Comparison of ENCODE assay signal across 16 cellular contexts in the genomic region with DNA sequence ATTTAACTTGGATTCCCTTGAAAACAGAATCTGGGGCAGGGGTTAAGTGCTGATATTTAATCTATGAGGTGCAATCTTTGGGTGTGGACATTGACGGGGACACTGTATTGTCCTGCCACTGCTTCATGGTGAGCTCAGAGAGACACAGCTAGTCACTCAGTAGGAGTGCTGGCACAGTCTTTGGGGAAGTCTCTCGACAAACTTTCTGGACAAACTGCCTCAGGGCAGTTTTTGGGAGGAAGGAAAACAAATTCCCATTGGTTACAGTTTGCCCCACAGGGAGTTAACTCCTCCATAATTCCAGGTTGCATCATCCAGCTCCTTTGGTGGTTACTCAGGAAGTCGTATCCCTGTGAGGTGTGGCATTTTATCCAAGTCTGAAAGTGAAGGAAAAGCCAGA. TPM values are rescaled to one million over a fixed set of nuclear protein-coding genes. Genes with fewer than 3 reads are reported as not detected.
DNase-seq lines count a peak whose midpoint lies in the region; ATAC-seq, FAIRE-seq and TF ChIP-seq lines count a peak whose summit lies in the region.
"Had no signal": no experiment of that assay in that cellular context is flagged by ENCODE, and none has a peak within 500 bp of the region (broad histone marks: within the 10 kb centered on the region; RNA-seq: fewer than 3 reads in every experiment).

No MANE protein-coding gene starts in this region.

- H3K4me3 Mint-ChIP-seq in HFFc6: no peak overlapping the region
- no peak overlapping the region for H3K4me3 Mint-ChIP-seq in activated T-helper 2 cell treated with anti-CD3 and anti-CD28 coated beads, Interferon-gamma antibody, Interleukin-2, Interleukin-4, amounts not matched to agents 10 μg/mL and 5 μg/mL and 100 μg/mL, durations not matched to agents 14 hours and 24 hours and 36 hours (ENCODE audit: low read depth)
- H3K4me3 Mint-ChIP-seq: activated T-helper 1 cell treated with anti-CD3 and anti-CD28 coated beads, Interleukin-12 subunit alpha, Interleukin-12 subunit beta, Interleukin-2, Interleukin-4 antibody, amounts not matched to agents 30 ng/mL and 10 ng/mL and 1 ng/mL, durations not matched to agents 14 hours and 24 hours and 36 hours had no signal

- dilution Hi-C loops in keratinocyte (cut with MboI; ENCODE audit: extremely low pct_ligation_motif_present, low sequenced_read_pairs): no loop called here

- no peak overlapping the region for H3K27ac ChIP-seq in keratinocyte (ENCODE audit: control insufficient read depth, insufficient read depth, low read length)
- H3K27ac ChIP-seq: gastrocnemius medialis, prostate gland, thoracic aorta had no signal

- peaks cover 0 to under 1% of the 10 kb centered on the region in 2 experiments for H3K36me3 ChIP-seq in keratinocyte (ENCODE audit: control insufficient read depth in 2 of 2, extremely low read depth in 1 of 2, insufficient read depth in 2 of 2, low read length in 2 of 2)
- H3K36me3 ChIP-seq: prostate gland had no signal

- no peaks in the 10 kb centered on the region for H3K27me3 ChIP-seq in keratinocyte (ENCODE audit: control insufficient read depth, extremely low read depth, insufficient read depth, low read length)
- H3K27me3 ChIP-seq: gastrocnemius medialis had no signal

- H4K20me1 ChIP-seq in keratinocyte (ENCODE audit: control insufficient read depth, extremely low read depth, insufficient read depth, low read length): no peaks in the 10 kb centered on the region

- no peak for ATAC-seq in HG03159 (IDR thresholded peaks at IDR 0.05; ENCODE audit: unreplicated experiment)
- ATAC-seq: gastrocnemius medialis had no signal

- peaks cover 6% of the 10 kb centered on the region for H3K27me3 Mint-ChIP-seq in HFFc6 (ENCODE audit: insufficient read depth)
- no peaks in the 10 kb centered on the region for H3K27me3 Mint-ChIP-seq in activated T-helper 2 cell treated with anti-CD3 and anti-CD28 coated beads, Interferon-gamma antibody, Interleukin-2, Interleukin-4, amounts not matched to agents 10 μg/mL and 5 μg/mL and 100 μg/mL, durations not matched to agents 14 hours and 24 hours and 36 hours (ENCODE audit: low read depth)

- no peak overlapping the region for H3K9ac ChIP-seq in keratinocyte (ENCODE audit: control insufficient read depth, extremely low read depth, insufficient read depth, low read length)

- H3K9me1 ChIP-seq in keratinocyte (ENCODE audit: control insufficient read depth, extremely low read depth, insufficient read depth, low read length): no peaks in the 10 kb centered on the region

- DNase-seq in AG20443 (ENCODE audit: low spot score) (peak; percentile 18), HFFc6 (peak; percentile 36), amniotic epithelial cell (ENCODE audit: low read depth) (peak; percentile 44), keratinocyte (ENCODE audit: low read depth, low spot score) (no peak), Kasumi-1 (lab: John Stamatoyannopoulos, UW) (no peak)
- no peak for DNase-seq in effector CD4-positive, alpha-beta T cell
- no peak for DNase-seq in activated T-helper 2 cell treated with anti-CD3 and anti-CD28 coated beads, Interferon-gamma antibody, Interleukin-2, Interleukin-4, amounts not matched to agents 10 μg/mL and 5 μg/mL and 100 μg/mL, durations not matched to agents 14 hours and 24 hours and 36 hours (ENCODE audit: low spot score)
- DNase-seq: activated CD4-positive, alpha-beta T cell treated with anti-CD3 and anti-CD28 coated beads, Interleukin-2, amount 50 U/mL, for 4 hours; gastrocnemius medialis; NCI-H1105 treated with DMSO at 0.1 percent for 48 hours; NCI-H524 treated with DMSO at 0.1 percent for 48 hours had no signal

- no peak overlapping the region for H3K4me2 ChIP-seq in keratinocyte (ENCODE audit: control insufficient read depth, extremely low read depth, insufficient read depth, low read depth, low read length)

- peak; percentile 73 for FAIRE-seq in keratinocyte (lab: Jason Lieb, UNC)
- FAIRE-seq: astrocyte had no signal

- no peaks in the 10 kb centered on the region for H3K9me3 Mint-ChIP-seq in HFFc6
- no peaks in the 10 kb centered on the region for H3K9me3 Mint-ChIP-seq in activated T-helper 2 cell treated with anti-CD3 and anti-CD28 coated beads, Interferon-gamma antibody, Interleukin-2, Interleukin-4, amounts not matched to agents 10 μg/mL and 5 μg/mL and 100 μg/mL, durations not matched to agents 14 hours and 24 hours and 36 hours
- H3K9me3 Mint-ChIP-seq: activated T-helper 1 cell treated with anti-CD3 and anti-CD28 coated beads, Interleukin-12 subunit alpha, Interleukin-12 subunit beta, Interleukin-2, Interleukin-4 antibody, amounts not matched to agents 30 ng/mL and 10 ng/mL and 1 ng/mL, durations not matched to agents 14 hours and 24 hours and 36 hours had no signal

- H3K4me1 ChIP-seq in keratinocyte (ENCODE audit: control insufficient read depth, extremely low read depth, insufficient read depth, low read length): peaks cover 12% of the 10 kb centered on the region
- H3K4me1 ChIP-seq: prostate gland had no signal

- peak overlapping the region; percentile 33; the same call in 1 of the 2 replicates for H3K27ac Mint-ChIP-seq in HFFc6
- H3K27ac Mint-ChIP-seq in activated T-helper 2 cell treated with anti-CD3 and anti-CD28 coated beads, Interferon-gamma antibody, Interleukin-2, Interleukin-4, amounts not matched to agents 10 μg/mL and 5 μg/mL and 100 μg/mL, durations not matched to agents 14 hours and 24 hours and 36 hours: no peak overlapping the region
- H3K27ac Mint-ChIP-seq: activated T-helper 1 cell treated with anti-CD3 and anti-CD28 coated beads, Interleukin-12 subunit alpha, Interleukin-12 subunit beta, Interleukin-2, Interleukin-4 antibody, amounts not matched to agents 30 ng/mL and 10 ng/mL and 1 ng/mL, durations not matched to agents 14 hours and 24 hours and 36 hours had no signal

- H3K4me1 Mint-ChIP-seq in HFFc6 (ENCODE audit: low read depth): peaks cover 28% of the 10 kb centered on the region
- peaks cover under 1% of the 10 kb centered on the region for H3K4me1 Mint-ChIP-seq in activated T-helper 2 cell treated with anti-CD3 and anti-CD28 coated beads, Interferon-gamma antibody, Interleukin-2, Interleukin-4, amounts not matched to agents 10 μg/mL and 5 μg/mL and 100 μg/mL, durations not matched to agents 14 hours and 24 hours and 36 hours (ENCODE audit: low read depth)

- H3K4me3 ChIP-seq in keratinocyte (ENCODE audit: control insufficient read depth in 2 of 3, extremely low read depth in 1 of 3, insufficient read depth in 2 of 3, low read depth in 1 of 3, low read length in 3 of 3): no peak overlapping the region
- H3K4me3 ChIP-seq: gastrocnemius medialis, prostate gland, thoracic aorta had no signal

- H2AFZ ChIP-seq in keratinocyte (ENCODE audit: control insufficient read depth, low read length): no peak overlapping the region

- H3K36me3 Mint-ChIP-seq in HFFc6 (ENCODE audit: low read depth): peaks cover 5% of the 10 kb centered on the region
- peaks cover 17% of the 10 kb centered on the region for H3K36me3 Mint-ChIP-seq in activated T-helper 2 cell treated with anti-CD3 and anti-CD28 coated beads, Interferon-gamma antibody, Interleukin-2, Interleukin-4, amounts not matched to agents 10 μg/mL and 5 μg/mL and 100 μg/mL, durations not matched to agents 14 hours and 24 hours and 36 hours (ENCODE audit: low read depth)

- TF ChIP-seq CTCF in HFFc6 (IDR thresholded peaks at IDR 0.05) (no peak), keratinocyte (optimal IDR thresholded peaks at IDR 0.05 in 1 of 3, IDR thresholded peaks at IDR 0.05 in 1 of 3, conservative IDR thresholded peaks at IDR 0.05 in 1 of 3; ENCODE audit: extremely low read depth in 1 of 3, insufficient read depth in 2 of 3, low read length in 3 of 3) (no peak)

- intact Hi-C loops in activated T-helper 2 cell treated with anti-CD3 and anti-CD28 coated beads, Interferon-gamma antibody, Interleukin-2, Interleukin-4, amounts not matched to agents 10 μg/mL and 5 μg/mL and 100 μg/mL, durations not matched to agents 14 hours and 24 hours and 36 hours (cut with micrococcal nuclease): no loop called here

- no peaks in the 10 kb centered on the region for H3K79me2 ChIP-seq in keratinocyte (ENCODE audit: control insufficient read depth, insufficient read depth, low read length)

- H3K9me3 ChIP-seq in keratinocyte (ENCODE audit: control insufficient read depth, low read depth, low read length): no peaks in the 10 kb centered on the region
- H3K9me3 ChIP-seq: gastrocnemius medialis, prostate gland, thoracic aorta had no signal

RNA-seq across cellular contexts. Expression of gene HNRNPK, which starts 17.9 kb away (rescaled TPM):
- 100 to 1,000 TPM; 520 to 678 (median 632) TPM for total RNA-seq in HFFc6 (2021; fragmentation: NEBNext Ultra II Directional; extraction: Animal tissue kit (Norgen Biotek cat#: 25700))
- polyA plus RNA-seq in keratinocyte: 410 to 661 TPM (median 484 TPM) in 3 replicates
- 1,011 TPM for polyA plus RNA-seq in keratinocyte (2011; ENCODE audit: low read depth)
- polyA plus RNA-seq in keratinocyte (2011; cell fraction: cytosol; rRNA removed): 374 and 482 TPM in 2 replicates
- polyA plus RNA-seq in keratinocyte (2011; cell fraction: nucleus; rRNA removed): 501 and 560 TPM in 2 replicates
- polyA plus RNA-seq in keratinocyte (2012; ENCODE audit: low replicate concordance): 325 and 537 TPM in 2 replicates
- 321 to 527 TPM (median 344 TPM) in 3 replicates for polyA minus RNA-seq in keratinocyte
- 341 TPM for polyA minus RNA-seq in keratinocyte (2011; cell fraction: cytosol; rRNA and poly(A)+ RNA removed)
- 222 and 346 TPM in 2 replicates for polyA minus RNA-seq in keratinocyte (2011; cell fraction: nucleus; rRNA and poly(A)+ RNA removed)
- total RNA-seq in activated T-helper 2 cell treated with anti-CD3 and anti-CD28 coated beads, Interferon-gamma antibody, Interleukin-2, Interleukin-4, amounts not matched to agents 10 μg/mL and 5 μg/mL and 100 μg/mL, durations not matched to agents 14 hours and 24 hours and 36 hours: 855 and 856 TPM in 2 replicates

RNA-seq across cellular contexts. Expression of gene RMI1, which starts 18.4 kb away (rescaled TPM):
- total RNA-seq in HFFc6 (2021; fragmentation: NEBNext Ultra II Directional; extraction: Animal tissue kit (Norgen Biotek cat#: 25700)): 10 to 100 TPM in 5 of 6 experiments, 1 to 10 TPM in 1; 8.2 to 13.4 (median 12.2) TPM
- 0.97 to 3.6 TPM (median 1.1 TPM) in 3 replicates for polyA plus RNA-seq in keratinocyte
- polyA plus RNA-seq in keratinocyte (2011; ENCODE audit: low read depth): 1.1 TPM
- 1.3 and 2.1 TPM in 2 replicates for polyA plus RNA-seq in keratinocyte (2011; cell fraction: cytosol; rRNA removed)
- polyA plus RNA-seq in keratinocyte (2011; cell fraction: nucleus; rRNA removed): 2.0 and 2.5 TPM in 2 replicates
- 1.8 and 5.3 TPM in 2 replicates for polyA plus RNA-seq in keratinocyte (2012; ENCODE audit: low replicate concordance)
- 0.82 to 3.9 TPM (median 0.96 TPM) in 3 replicates for polyA minus RNA-seq in keratinocyte
- 2.3 TPM for polyA minus RNA-seq in keratinocyte (2011; cell fraction: cytosol; rRNA and poly(A)+ RNA removed)
- polyA minus RNA-seq in keratinocyte (2011; cell fraction: nucleus; rRNA and poly(A)+ RNA removed): 0.74 and 3.2 TPM in 2 replicates
- total RNA-seq in activated T-helper 2 cell treated with anti-CD3 and anti-CD28 coated beads, Interferon-gamma antibody, Interleukin-2, Interleukin-4, amounts not matched to agents 10 μg/mL and 5 μg/mL and 100 μg/mL, durations not matched to agents 14 hours and 24 hours and 36 hours: 26.1 and 27.3 TPM in 2 replicates

RNA-seq across cellular contexts. Expression of gene KIF27, which starts 40.9 kb away (rescaled TPM):
- total RNA-seq in HFFc6 (2021; fragmentation: NEBNext Ultra II Directional; extraction: Animal tissue kit (Norgen Biotek cat#: 25700)): 1 to 10 TPM in 5 of 6 experiments, under 1 TPM in 1; 0.99 to 2.0 (median 1.2) TPM
- 1.0 to 2.2 TPM (median 1.6 TPM) in 3 replicates for polyA plus RNA-seq in keratinocyte
- 16.7 TPM for polyA plus RNA-seq in keratinocyte (2011; ENCODE audit: low read depth)
- 0.55 and 1.2 TPM in 2 replicates for polyA plus RNA-seq in keratinocyte (2011; cell fraction: cytosol; rRNA removed)
- polyA plus RNA-seq in keratinocyte (2011; cell fraction: nucleus; rRNA removed): 2.6 and 4.3 TPM in 2 replicates
- polyA plus RNA-seq in keratinocyte (2012; ENCODE audit: low replicate concordance): 1.2 and 3.7 TPM in 2 replicates
- 1.2 to 4.6 TPM (median 1.5 TPM) in 3 replicates for polyA minus RNA-seq in keratinocyte
- polyA minus RNA-seq in keratinocyte (2011; cell fraction: cytosol; rRNA and poly(A)+ RNA removed): 1.2 TPM
- polyA minus RNA-seq in keratinocyte (2011; cell fraction: nucleus; rRNA and poly(A)+ RNA removed): 3.7 and 5.5 TPM in 2 replicates
- 2.3 and 2.7 TPM in 2 replicates for total RNA-seq in activated T-helper 2 cell treated with anti-CD3 and anti-CD28 coated beads, Interferon-gamma antibody, Interleukin-2, Interleukin-4, amounts not matched to agents 10 μg/mL and 5 μg/mL and 100 μg/mL, durations not matched to agents 14 hours and 24 hours and 36 hours

Comparison
In these comparisons a context has a peak if more than half of its experiments do, and no peak if none do; other contexts are left out.
1. DNase-seq: peak in AG20443 (single experiment), HFFc6 (single experiment) and amniotic epithelial cell (single experiment); none in keratinocyte (single experiment), effector CD4-positive, alpha-beta T cell (single experiment), Kasumi-1 (0 of 2) and activated T-helper 2 cell treated with anti-CD3 and anti-CD28 coated beads, Interferon-gamma antibody, Interleukin-2, Interleukin-4, amounts not matched to agents 10 μg/mL and 5 μg/mL and 100 μg/mL, durations not matched to agents 14 hours and 24 hours and 36 hours (single experiment).